In the genomic region with DNA sequence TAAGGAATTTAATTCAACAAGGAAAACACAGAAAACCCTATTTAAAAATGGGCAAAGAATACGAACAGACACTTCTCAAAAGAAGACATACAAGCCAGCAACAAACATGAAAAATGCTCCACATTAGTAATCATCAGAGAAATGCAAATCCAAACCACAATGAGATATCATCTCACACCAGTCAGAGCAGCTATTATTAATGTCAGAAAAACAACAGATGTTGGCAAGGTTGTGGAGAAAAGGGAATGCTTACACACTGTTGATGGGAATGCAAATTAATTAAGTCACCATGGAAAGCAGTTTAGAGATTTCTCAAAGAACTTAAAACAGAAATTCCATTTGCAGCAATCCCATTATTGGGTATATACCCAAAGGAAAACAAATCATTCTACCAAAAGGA, we compare ENCODE assay signal across 25 cellular contexts. TPM values are rescaled to one million over a fixed set of nuclear protein-coding genes. Genes with fewer than 3 reads are reported as not detected.
DNase-seq lines count a peak whose midpoint lies in the region.
"Had no signal": no experiment of that assay in that cellular context is flagged by ENCODE, and none has a peak within 500 bp of the region (broad histone marks: within the 10 kb centered on the region; RNA-seq: fewer than 3 reads in every experiment).

No MANE protein-coding gene starts in this region.

- peak overlapping the region; percentile 40 for H3K27ac ChIP-seq in SK-N-MC
- H3K27ac ChIP-seq: 22Rv1 had no signal

- H3K27ac Mint-ChIP-seq in activated CD4-positive, alpha-beta memory T cell treated with anti-CD3 and anti-CD28 coated beads, Interleukin-2, amount 10 ng/mL, durations not matched to agents 7 days and 5 days, result no peak overlapping the region
- H3K27ac Mint-ChIP-seq: CD14-positive monocyte; CD8-positive, alpha-beta memory T cell; T-cell had no signal

- DNase-seq in NCI-H2171 treated with DMSO at 0.1 percent for 48 hours (lab: John Stamatoyannopoulos, UW), result peak; percentile 35
- DNase-seq in NCI-H2171 (lab: John Stamatoyannopoulos, UW), result no peak
- DNase-seq in GM04504 (ENCODE audit: low read depth), result peak; percentile 8
- no peak for DNase-seq in SK-N-MC (ENCODE audit: low read depth, low spot score)
- peak; percentile 51 for DNase-seq in myocyte (ENCODE audit: low read depth)
- no peak for DNase-seq in activated CD4-positive, alpha-beta memory T cell treated with anti-CD3 and anti-CD28 coated beads, Interleukin-2, amount 10 ng/mL, durations not matched to agents 7 days and 5 days
- no peak for DNase-seq in hepatic stellate cell (ENCODE audit: low spot score)
- no peak for DNase-seq in NCI-H1092 treated with DMSO at 0.1 percent for 48 hours (lab: John Stamatoyannopoulos, UW)
- DNase-seq: BE2C; CD8-positive, alpha-beta memory T cell; DMS153; DND-41; GOT3; HCEC 1CT; Karpas-422; MG63; NCI-H2029; NCI-H226; NCI-H510A; NCI-H774; PC-3; T-cell had no signal

- POLR2A ChIA-PET in activated CD4-positive, alpha-beta memory T cell treated with anti-CD3 and anti-CD28 coated beads, Interleukin-2, amount 10 ng/mL, durations not matched to agents 7 days and 5 days (lab: Charles Lee), result no interaction called here

- H3K4me1 Mint-ChIP-seq in activated CD4-positive, alpha-beta memory T cell treated with anti-CD3 and anti-CD28 coated beads, Interleukin-2, amount 10 ng/mL, durations not matched to agents 7 days and 5 days, result no peaks in the 10 kb centered on the region
- H3K4me1 Mint-ChIP-seq: CD14-positive monocyte had no signal

- H3K9me3 ChIP-seq in SK-N-MC (ENCODE audit: low read depth, low read length), result peaks cover 14% of the 10 kb centered on the region; the same call in 1 of the 2 replicates
- H3K9me3 ChIP-seq: BE2C, MG63 had no signal

- H3K9ac ChIP-seq in SK-N-MC (ENCODE audit: insufficient read length), result no peak overlapping the region

- CTCF ChIA-PET in activated CD4-positive, alpha-beta memory T cell treated with anti-CD3 and anti-CD28 coated beads, Interleukin-2, amount 10 ng/mL, durations not matched to agents 7 days and 5 days (lab: Charles Lee), result no interaction called here

- H3K36me3 ChIP-seq in SK-N-MC (ENCODE audit: insufficient read depth, low read length), result 0 out of 2 replicates have a peak, but pooled peaks cover 3% of the 10 kb centered on the region
- H3K36me3 ChIP-seq: BE2C, MG63 had no signal

- no peak overlapping the region for H3K4me3 ChIP-seq in SK-N-MC
- H3K4me3 ChIP-seq: GM12878, MG63 had no signal

- H3K4me3 Mint-ChIP-seq in activated CD4-positive, alpha-beta memory T cell treated with anti-CD3 and anti-CD28 coated beads, Interleukin-2, amount 10 ng/mL, durations not matched to agents 7 days and 5 days, result no peak overlapping the region
- H3K4me3 Mint-ChIP-seq: CD14-positive monocyte; CD8-positive, alpha-beta memory T cell; T-cell had no signal

- peaks cover 33% of the 10 kb centered on the region for H3K27me3 Mint-ChIP-seq in activated CD4-positive, alpha-beta memory T cell treated with anti-CD3 and anti-CD28 coated beads, Interleukin-2, amount 10 ng/mL, durations not matched to agents 7 days and 5 days

- no peaks in the 10 kb centered on the region for H3K9me3 Mint-ChIP-seq in activated CD4-positive, alpha-beta memory T cell treated with anti-CD3 and anti-CD28 coated beads, Interleukin-2, amount 10 ng/mL, durations not matched to agents 7 days and 5 days

- no peaks in the 10 kb centered on the region for H3K36me3 Mint-ChIP-seq in activated CD4-positive, alpha-beta memory T cell treated with anti-CD3 and anti-CD28 coated beads, Interleukin-2, amount 10 ng/mL, durations not matched to agents 7 days and 5 days (ENCODE audit: low read depth)
- H3K36me3 Mint-ChIP-seq: CD14-positive monocyte; CD8-positive, alpha-beta memory T cell; T-cell had no signal

RNA-seq across cellular contexts. Expression of gene GCC1, which starts 55.2 kb away (rescaled TPM):
- 21.4 and 22.5 TPM in 2 replicates for total RNA-seq in myocyte
- polyA plus RNA-seq in myocyte (2012), result 21.0 TPM
- total RNA-seq in activated CD4-positive, alpha-beta memory T cell treated with anti-CD3 and anti-CD28 coated beads, Interleukin-2, amount 10 ng/mL, durations not matched to agents 7 days and 5 days, result 10 to 100 TPM; 22.0 to 22.4 TPM

RNA-seq across cellular contexts. Expression of gene ARF5, which starts 58.1 kb away (rescaled TPM):
- 286 and 353 TPM in 2 replicates for total RNA-seq in myocyte
- 368 TPM for polyA plus RNA-seq in myocyte (2012)
- total RNA-seq in activated CD4-positive, alpha-beta memory T cell treated with anti-CD3 and anti-CD28 coated beads, Interleukin-2, amount 10 ng/mL, durations not matched to agents 7 days and 5 days, result 100 to 1,000 TPM; 133 to 142 TPM

Comparison
In these comparisons a context has a peak if more than half of its experiments do, and no peak if none do; other contexts are left out.
1. DNase-seq: peak in NCI-H2171 treated with DMSO at 0.1 percent for 48 hours (single experiment), GM04504 (single experiment) and myocyte (single experiment); none in NCI-H2171 (single experiment), SK-N-MC (single experiment), activated CD4-positive, alpha-beta memory T cell treated with anti-CD3 and anti-CD28 coated beads, Interleukin-2, amount 10 ng/mL, durations not matched to agents 7 days and 5 days (single experiment), hepatic stellate cell (single experiment) and NCI-H1092 treated with DMSO at 0.1 percent for 48 hours (single experiment).